12 cellular contexts compared by ENCODE assay signal in the genomic region with DNA sequence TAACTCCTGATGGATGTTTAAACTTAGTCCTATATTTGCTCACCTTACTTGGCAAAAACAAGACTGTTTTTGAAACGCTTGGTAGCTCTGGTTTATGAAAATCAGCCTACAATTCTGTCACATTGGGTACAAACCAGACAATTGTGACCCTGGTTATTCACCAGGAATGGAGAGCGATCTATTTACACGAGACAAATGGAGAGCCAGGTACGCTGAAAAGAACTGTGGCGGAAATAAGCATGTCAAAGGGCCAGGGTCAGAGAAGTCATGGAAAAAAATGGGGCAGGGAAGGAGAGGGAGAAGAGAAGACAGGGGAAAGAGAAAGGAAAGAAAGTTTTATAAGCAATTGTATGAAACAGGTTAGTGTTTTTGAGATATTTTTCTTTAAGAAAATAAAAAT.
DNase-seq lines count a peak whose midpoint lies in the region; ATAC-seq and TF ChIP-seq lines count a peak whose summit lies in the region.
"Had no signal": no experiment of that assay in that cellular context is flagged by ENCODE, and none has a peak within 500 bp of the region (broad histone marks: within the 10 kb centered on the region; RNA-seq: fewer than 3 reads in every experiment).

No MANE protein-coding gene starts in this region.

- no peaks in the 10 kb centered on the region for H3K9me3 ChIP-seq in heart left ventricle
- H3K9me3 ChIP-seq in iPS-15b (ENCODE audit: control insufficient read depth, insufficient read depth, low read length) = no peaks in the 10 kb centered on the region
- no peaks in the 10 kb centered on the region for H3K9me3 ChIP-seq in parathyroid adenoma (ENCODE audit: control insufficient read depth, low read length)
- no peaks in the 10 kb centered on the region for H3K9me3 ChIP-seq in uterus
- no peaks in the 10 kb centered on the region for H3K9me3 ChIP-seq in adrenal gland (replicated peaks in 1 of 3)
- H3K9me3 ChIP-seq: A549 had no signal

- no peak for DNase-seq in heart left ventricle
- DNase-seq in Right ventricle myocardium superior = no peak
- DNase-seq in uterus = no peak
- no peak for DNase-seq in adrenal gland
- DNase-seq: activated naive CD4-positive, alpha-beta T cell treated with Interleukin-2 at 50 U/mL for 16 hours; HFFc6; NCI-H2107 had no signal

- intact Hi-C loops in heart left ventricle (cut with DNase I) = loop anchor here in 3 of 10 donors (5.0 to 10.0 kb wide), 3 partner anchors 59 to 119 kb away; no protein-coding TSS in a partner anchor
- intact Hi-C loops in Right ventricle myocardium superior (cut with DNase I) = no loop called here
- intact Hi-C loops in uterus (cut with DNase I; ENCODE audit: low total_unique reads) = no loop called here
- intact Hi-C loops in adrenal gland (cut with DNase I) = no loop called here

- H2AFZ ChIP-seq in parathyroid adenoma = peak overlapping the region; percentile 59

- no peaks in the 10 kb centered on the region for H3K27me3 ChIP-seq in heart left ventricle
- H3K27me3 ChIP-seq in iPS-15b (ENCODE audit: control insufficient read depth, insufficient read depth, low read length) = no peaks in the 10 kb centered on the region
- no peaks in the 10 kb centered on the region for H3K27me3 ChIP-seq in parathyroid adenoma (ENCODE audit: control insufficient read depth, insufficient read depth, low read length)
- H3K27me3 ChIP-seq in uterus = no peaks in the 10 kb centered on the region
- H3K27me3 ChIP-seq in adrenal gland = no peaks in the 10 kb centered on the region

- peaks cover 17 to 99% (median 79%) of the 10 kb centered on the region in 12 donors for H3K4me1 ChIP-seq in heart left ventricle
- peaks cover 24% of the 10 kb centered on the region for H3K4me1 ChIP-seq in iPS-15b (ENCODE audit: control insufficient read depth, insufficient read depth, low read length)
- peaks cover 51% of the 10 kb centered on the region for H3K4me1 ChIP-seq in parathyroid adenoma
- H3K4me1 ChIP-seq in uterus = peaks cover 15 to 32% of the 10 kb centered on the region in 2 donors
- peaks cover 39 to 68% of the 10 kb centered on the region in 2 donors for H3K4me1 ChIP-seq in adrenal gland (replicated peaks in 1 of 2)

- H3K9ac ChIP-seq in iPS-15b (ENCODE audit: low read depth, low read length) (peak overlapping the region; percentile 28), parathyroid adenoma (no peak overlapping the region)

- H3K79me2 ChIP-seq in parathyroid adenoma = peaks cover 2% of the 10 kb centered on the region

- TF ChIP-seq CTCF in heart left ventricle (IDR thresholded peaks at IDR 0.05) = no peak
- TF ChIP-seq CTCF in parathyroid adenoma (IDR thresholded peaks at IDR 0.05) = no peak
- TF ChIP-seq CTCF in uterus (IDR thresholded peaks at IDR 0.05) = no peak
- no peak for TF ChIP-seq CTCF in adrenal gland (IDR thresholded peaks at IDR 0.05)

- no peak for TF ChIP-seq POLR2A in heart left ventricle (IDR thresholded peaks at IDR 0.05)
- no peak for TF ChIP-seq POLR2A in uterus (IDR thresholded peaks at IDR 0.05)
- no peak for TF ChIP-seq POLR2A in adrenal gland (IDR thresholded peaks at IDR 0.05)

- WGBS in heart left ventricle, 4 donors = 91 to 95% (median 93%) methylated on average over 5 of the region's 5 CpGs
- 78 to 91% (median 87%) methylated on average over 5 of the region's 5 CpGs for WGBS in adrenal gland, 4 donors

- H3K4me3 ChIP-seq in heart left ventricle (no peak overlapping the region), iPS-15b (ENCODE audit: low read depth, low read length) (no peak overlapping the region), parathyroid adenoma (ENCODE audit: low read depth, low read length) (peak overlapping the region; percentile 18), uterus (no peak overlapping the region), adrenal gland (no peak overlapping the region)
- H3K4me3 ChIP-seq: A549 had no signal

- H3K4me2 ChIP-seq in parathyroid adenoma (ENCODE audit: low read length) = peak overlapping the region; percentile 10
- H3K4me2 ChIP-seq: A549 had no signal

- ATAC-seq in heart left ventricle (no peak), Right ventricle myocardium superior (ENCODE audit: poor library complexity) (no peak), HG03378 (IDR thresholded peaks at IDR 0.05; ENCODE audit: unreplicated experiment) (no peak), GM19463 (IDR thresholded peaks at IDR 0.05; ENCODE audit: unreplicated experiment) (no peak)
- ATAC-seq: A549 had no signal

- H3K27ac ChIP-seq in heart left ventricle (peak overlapping the region; percentile 47 to 88 (median 82)), parathyroid adenoma (peak overlapping the region; percentile 63), uterus (peak overlapping the region; percentile 89 to 94), adrenal gland (peak overlapping the region in 2 of 5 donors; percentile 74 to 84)
- H3K27ac ChIP-seq: A549 had no signal

- peaks cover 0 to 7% (median 0%) of the 10 kb centered on the region in 9 donors for H3K36me3 ChIP-seq in heart left ventricle
- H3K36me3 ChIP-seq in iPS-15b (ENCODE audit: control insufficient read depth, insufficient read depth, low read length) = no peaks in the 10 kb centered on the region
- H3K36me3 ChIP-seq in parathyroid adenoma (ENCODE audit: control insufficient read depth, insufficient read depth, low read length) = no peaks in the 10 kb centered on the region
- H3K36me3 ChIP-seq in uterus = no peaks in the 10 kb centered on the region
- H3K36me3 ChIP-seq in adrenal gland (replicated peaks in 1 of 2) = no peaks in the 10 kb centered on the region
